In genomic region chr17:10083864-10084263, GRCh38 we compare ENCODE assay signal across 10 cellular contexts.
"Had no signal": no experiment of that assay in that cellular context is flagged by ENCODE, and none has a peak within 500 bp of the region (broad histone marks: within the 10 kb centered on the region; RNA-seq: fewer than 3 reads in every experiment).

No MANE protein-coding gene starts in this region.

- H3K27ac Mint-ChIP-seq: GM23338, HFFc6 had no signal

- FAIRE-seq: HTR-8/SVneo, K562 had no signal

- H3K4me3 ChIP-seq: GM23338, HAP-1, K562 had no signal

- H3K4me2 ChIP-seq: GM23338 had no signal

- H3K36me3 ChIP-seq: HAP-1 had no signal

- H3K9me3 ChIP-seq: HAP-1 had no signal

- H2AFZ ChIP-seq: GM23338 had no signal

- H3K4me1 ChIP-seq: HAP-1 had no signal

- DNase-seq: H7, HFFc6, IMR-90, Kasumi-1, KG1 had no signal

- ATAC-seq: GM23338, HCT116, K562 had no signal

- H3K4me3 Mint-ChIP-seq: GM23338, HFFc6 had no signal
